Comparison of ENCODE assay signal across 1 cellular context in the genomic region with DNA sequence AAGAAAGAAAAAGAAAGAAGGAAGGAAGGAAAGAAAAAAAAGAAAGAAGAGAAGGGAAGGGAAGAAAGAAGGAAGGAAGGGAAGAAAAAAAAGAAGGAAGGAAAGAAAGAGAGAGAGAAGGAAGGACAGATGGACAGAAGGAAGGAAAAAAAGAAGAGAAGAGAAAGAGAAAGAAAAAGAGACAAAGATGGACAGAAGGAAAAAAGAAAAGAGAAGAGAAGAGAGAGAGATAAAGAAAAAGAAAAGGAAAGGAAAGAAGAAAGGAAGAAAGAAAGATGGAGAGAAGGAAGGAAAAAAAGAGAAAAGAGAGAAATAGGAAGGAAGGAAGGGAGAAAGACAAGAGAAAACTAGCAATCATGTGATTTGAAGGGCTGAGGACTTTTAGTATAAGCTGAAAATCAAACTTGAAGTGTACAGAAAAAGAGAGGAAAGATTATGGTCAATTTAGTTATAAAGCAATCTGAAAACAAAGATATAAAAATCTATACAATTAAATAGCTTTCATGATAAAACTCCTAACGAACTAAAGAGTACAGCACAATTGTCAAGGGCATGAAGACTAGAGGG.
A peak's percentile ranks its signal among the peaks of the same experiment; 100 is the strongest.
TF ChIP-seq lines count a peak whose summit lies in the region.

No MANE protein-coding gene starts in this region.

TF ChIP-seq in K562, 482 proteins besides CTCF, POLR2A, EP300 and RAD21:
- TF ChIP-seq, protein P1, sequence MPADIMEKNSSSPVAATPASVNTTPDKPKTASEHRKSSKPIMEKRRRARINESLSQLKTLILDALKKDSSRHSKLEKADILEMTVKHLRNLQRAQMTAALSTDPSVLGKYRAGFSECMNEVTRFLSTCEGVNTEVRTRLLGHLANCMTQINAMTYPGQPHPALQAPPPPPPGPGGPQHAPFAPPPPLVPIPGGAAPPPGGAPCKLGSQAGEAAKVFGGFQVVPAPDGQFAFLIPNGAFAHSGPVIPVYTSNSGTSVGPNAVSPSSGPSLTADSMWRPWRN (IDR thresholded peaks at IDR 0.05; ENCODE audit: low read depth), result no peak
- TF ChIP-seq, protein P2, sequence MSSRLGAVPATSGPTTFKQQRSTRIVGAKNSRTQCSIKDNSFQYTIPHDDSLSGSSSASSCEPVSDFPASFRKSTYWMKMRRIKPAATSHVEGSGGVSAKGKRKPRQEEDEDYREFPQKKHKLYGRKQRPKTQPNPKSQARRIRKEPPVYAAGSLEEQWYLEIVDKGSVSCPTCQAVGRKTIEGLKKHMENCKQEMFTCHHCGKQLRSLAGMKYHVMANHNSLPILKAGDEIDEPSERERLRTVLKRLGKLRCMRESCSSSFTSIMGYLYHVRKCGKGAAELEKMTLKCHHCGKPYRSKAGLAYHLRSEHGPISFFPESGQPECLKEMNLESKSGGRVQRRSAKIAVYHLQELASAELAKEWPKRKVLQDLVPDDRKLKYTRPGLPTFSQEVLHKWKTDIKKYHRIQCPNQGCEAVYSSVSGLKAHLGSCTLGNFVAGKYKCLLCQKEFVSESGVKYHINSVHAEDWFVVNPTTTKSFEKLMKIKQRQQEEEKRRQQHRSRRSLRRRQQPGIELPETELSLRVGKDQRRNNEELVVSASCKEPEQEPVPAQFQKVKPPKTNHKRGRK (tag; IDR thresholded peaks at IDR 0.05), result peak; percentile 98
- 0 out of 2 replicates have a peak, but pooled peaks have one; percentile 65 for TF ChIP-seq HLTF (IDR thresholded peaks at IDR 0.05)
- no peak for TF ChIP-seq KDM5B (IDR thresholded peaks at IDR 0.05; ENCODE audit: insufficient replicate concordance, low read depth, low read length)
- 0 out of 4 replicates have a peak, but pooled peaks of 1 of the 2 experiments have one; percentile 39 for TF ChIP-seq ARNT (IDR thresholded peaks at IDR 0.05)
- TF ChIP-seq RAD51 (IDR thresholded peaks at IDR 0.05; ENCODE audit: borderline replicate concordance, low read depth), result no peak
- no peak for TF ChIP-seq ZNF444 (CRISPR knock-in tag; IDR thresholded peaks at IDR 0.05)
- TF ChIP-seq BMI1 (IDR thresholded peaks at IDR 0.05; ENCODE audit: low read length), result no peak
- no peak for TF ChIP-seq ZEB2 (IDR thresholded peaks at IDR 0.05)
- peak; percentile 36; the same call in 1 of the 2 replicates for TF ChIP-seq MTA2 (IDR thresholded peaks at IDR 0.05; ENCODE audit: low read depth)
- TF ChIP-seq BRF1 (IDR thresholded peaks at IDR 0.05; ENCODE audit: borderline replicate concordance, extremely low read depth, insufficient read length), result no peak
- TF ChIP-seq ZNF274 (IDR thresholded peaks at IDR 0.05; ENCODE audit: borderline replicate concordance, low read depth, low read length), result no peak
- TF ChIP-seq, protein P3, sequence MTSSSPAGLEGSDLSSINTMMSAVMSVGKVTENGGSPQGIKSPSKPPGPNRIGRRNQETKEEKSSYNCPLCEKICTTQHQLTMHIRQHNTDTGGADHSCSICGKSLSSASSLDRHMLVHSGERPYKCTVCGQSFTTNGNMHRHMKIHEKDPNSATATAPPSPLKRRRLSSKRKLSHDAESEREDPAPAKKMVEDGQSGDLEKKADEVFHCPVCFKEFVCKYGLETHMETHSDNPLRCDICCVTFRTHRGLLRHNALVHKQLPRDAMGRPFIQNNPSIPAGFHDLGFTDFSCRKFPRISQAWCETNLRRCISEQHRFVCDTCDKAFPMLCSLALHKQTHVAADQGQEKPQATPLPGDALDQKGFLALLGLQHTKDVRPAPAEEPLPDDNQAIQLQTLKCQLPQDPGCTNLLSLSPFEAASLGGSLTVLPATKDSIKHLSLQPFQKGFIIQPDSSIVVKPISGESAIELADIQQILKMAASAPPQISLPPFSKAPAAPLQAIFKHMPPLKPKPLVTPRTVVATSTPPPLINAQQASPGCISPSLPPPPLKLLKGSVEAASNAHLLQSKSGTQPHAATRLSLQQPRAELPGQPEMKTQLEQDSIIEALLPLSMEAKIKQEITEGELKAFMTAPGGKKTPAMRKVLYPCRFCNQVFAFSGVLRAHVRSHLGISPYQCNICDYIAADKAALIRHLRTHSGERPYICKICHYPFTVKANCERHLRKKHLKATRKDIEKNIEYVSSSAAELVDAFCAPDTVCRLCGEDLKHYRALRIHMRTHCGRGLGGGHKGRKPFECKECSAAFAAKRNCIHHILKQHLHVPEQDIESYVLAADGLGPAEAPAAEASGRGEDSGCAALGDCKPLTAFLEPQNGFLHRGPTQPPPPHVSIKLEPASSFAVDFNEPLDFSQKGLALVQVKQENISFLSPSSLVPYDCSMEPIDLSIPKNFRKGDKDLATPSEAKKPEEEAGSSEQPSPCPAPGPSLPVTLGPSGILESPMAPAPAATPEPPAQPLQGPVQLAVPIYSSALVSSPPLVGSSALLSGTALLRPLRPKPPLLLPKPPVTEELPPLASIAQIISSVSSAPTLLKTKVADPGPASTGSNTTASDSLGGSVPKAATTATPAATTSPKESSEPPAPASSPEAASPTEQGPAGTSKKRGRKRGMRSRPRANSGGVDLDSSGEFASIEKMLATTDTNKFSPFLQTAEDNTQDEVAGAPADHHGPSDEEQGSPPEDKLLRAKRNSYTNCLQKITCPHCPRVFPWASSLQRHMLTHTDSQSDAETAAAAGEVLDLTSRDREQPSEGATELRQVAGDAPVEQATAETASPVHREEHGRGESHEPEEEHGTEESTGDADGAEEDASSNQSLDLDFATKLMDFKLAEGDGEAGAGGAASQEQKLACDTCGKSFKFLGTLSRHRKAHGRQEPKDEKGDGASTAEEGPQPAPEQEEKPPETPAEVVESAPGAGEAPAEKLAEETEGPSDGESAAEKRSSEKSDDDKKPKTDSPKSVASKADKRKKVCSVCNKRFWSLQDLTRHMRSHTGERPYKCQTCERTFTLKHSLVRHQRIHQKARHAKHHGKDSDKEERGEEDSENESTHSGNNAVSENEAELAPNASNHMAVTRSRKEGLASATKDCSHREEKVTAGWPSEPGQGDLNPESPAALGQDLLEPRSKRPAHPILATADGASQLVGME (CRISPR knock-in tag; IDR thresholded peaks at IDR 0.05), result no peak
- TF ChIP-seq CBX3 (IDR thresholded peaks at IDR 0.05; ENCODE audit: borderline replicate concordance in 1 of 2, low read length in 2 of 2), result no peak
- 0 out of 2 replicates have a peak, but pooled peaks have one; percentile 66 for TF ChIP-seq MTA1 (IDR thresholded peaks at IDR 0.05; ENCODE audit: borderline replicate concordance)
- TF ChIP-seq, protein P4, sequence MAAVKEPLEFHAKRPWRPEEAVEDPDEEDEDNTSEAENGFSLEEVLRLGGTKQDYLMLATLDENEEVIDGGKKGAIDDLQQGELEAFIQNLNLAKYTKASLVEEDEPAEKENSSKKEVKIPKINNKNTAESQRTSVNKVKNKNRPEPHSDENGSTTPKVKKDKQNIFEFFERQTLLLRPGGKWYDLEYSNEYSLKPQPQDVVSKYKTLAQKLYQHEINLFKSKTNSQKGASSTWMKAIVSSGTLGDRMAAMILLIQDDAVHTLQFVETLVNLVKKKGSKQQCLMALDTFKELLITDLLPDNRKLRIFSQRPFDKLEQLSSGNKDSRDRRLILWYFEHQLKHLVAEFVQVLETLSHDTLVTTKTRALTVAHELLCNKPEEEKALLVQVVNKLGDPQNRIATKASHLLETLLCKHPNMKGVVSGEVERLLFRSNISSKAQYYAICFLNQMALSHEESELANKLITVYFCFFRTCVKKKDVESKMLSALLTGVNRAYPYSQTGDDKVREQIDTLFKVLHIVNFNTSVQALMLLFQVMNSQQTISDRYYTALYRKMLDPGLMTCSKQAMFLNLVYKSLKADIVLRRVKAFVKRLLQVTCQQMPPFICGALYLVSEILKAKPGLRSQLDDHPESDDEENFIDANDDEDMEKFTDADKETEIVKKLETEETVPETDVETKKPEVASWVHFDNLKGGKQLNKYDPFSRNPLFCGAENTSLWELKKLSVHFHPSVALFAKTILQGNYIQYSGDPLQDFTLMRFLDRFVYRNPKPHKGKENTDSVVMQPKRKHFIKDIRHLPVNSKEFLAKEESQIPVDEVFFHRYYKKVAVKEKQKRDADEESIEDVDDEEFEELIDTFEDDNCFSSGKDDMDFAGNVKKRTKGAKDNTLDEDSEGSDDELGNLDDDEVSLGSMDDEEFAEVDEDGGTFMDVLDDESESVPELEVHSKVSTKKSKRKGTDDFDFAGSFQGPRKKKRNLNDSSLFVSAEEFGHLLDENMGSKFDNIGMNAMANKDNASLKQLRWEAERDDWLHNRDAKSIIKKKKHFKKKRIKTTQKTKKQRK (IDR thresholded peaks at IDR 0.05; ENCODE audit: borderline replicate concordance, low read depth, low read length), result no peak
- TF ChIP-seq RCOR1 (IDR thresholded peaks at IDR 0.05; ENCODE audit: borderline replicate concordance in 1 of 2, low read depth in 2 of 2, low read length in 2 of 2), result no peak
- TF ChIP-seq, protein P5, sequence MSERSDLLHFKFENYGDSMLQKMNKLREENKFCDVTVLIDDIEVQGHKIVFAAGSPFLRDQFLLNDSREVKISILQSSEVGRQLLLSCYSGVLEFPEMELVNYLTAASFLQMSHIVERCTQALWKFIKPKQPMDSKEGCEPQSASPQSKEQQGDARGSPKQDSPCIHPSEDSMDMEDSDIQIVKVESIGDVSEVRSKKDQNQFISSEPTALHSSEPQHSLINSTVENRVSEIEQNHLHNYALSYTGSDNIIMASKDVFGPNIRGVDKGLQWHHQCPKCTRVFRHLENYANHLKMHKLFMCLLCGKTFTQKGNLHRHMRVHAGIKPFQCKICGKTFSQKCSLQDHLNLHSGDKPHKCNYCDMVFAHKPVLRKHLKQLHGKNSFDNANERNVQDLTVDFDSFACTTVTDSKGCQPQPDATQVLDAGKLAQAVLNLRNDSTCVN (CRISPR knock-in tag; IDR thresholded peaks at IDR 0.05), result 0 out of 2 replicates have a peak, but pooled peaks have one; percentile 23
- peak; percentile 36; the same call in 1 of the 2 replicates for TF ChIP-seq PHB2 (IDR thresholded peaks at IDR 0.05; ENCODE audit: low read depth)
- 0 out of 2 replicates have a peak, but pooled peaks have one; percentile 43 for TF ChIP-seq LARP7 (IDR thresholded peaks at IDR 0.05)
- TF ChIP-seq, protein P6, sequence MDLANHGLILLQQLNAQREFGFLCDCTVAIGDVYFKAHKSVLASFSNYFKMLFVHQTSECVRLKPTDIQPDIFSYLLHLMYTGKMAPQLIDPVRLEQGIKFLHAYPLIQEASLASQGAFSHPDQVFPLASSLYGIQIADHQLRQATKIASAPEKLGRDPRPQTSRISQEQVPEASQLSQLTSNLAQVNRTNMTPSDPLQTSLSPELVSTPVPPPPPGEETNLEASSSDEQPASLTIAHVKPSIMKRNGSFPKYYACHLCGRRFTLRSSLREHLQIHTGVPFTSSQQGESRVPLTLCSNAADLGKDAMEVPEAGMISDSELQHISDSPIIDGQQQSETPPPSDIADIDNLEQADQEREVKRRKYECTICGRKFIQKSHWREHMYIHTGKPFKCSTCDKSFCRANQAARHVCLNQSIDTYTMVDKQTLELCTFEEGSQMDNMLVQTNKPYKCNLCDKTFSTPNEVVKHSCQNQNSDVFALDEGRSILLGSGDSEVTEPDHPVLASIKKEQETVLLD (IDR thresholded peaks at IDR 0.05), result peak; percentile 74; the same call in 1 of the 2 replicates
- TF ChIP-seq NCOA4 (IDR thresholded peaks at IDR 0.05; ENCODE audit: partially characterized antibody), result peak; percentile 11
- TF ChIP-seq ZNF57 (CRISPR knock-in tag; IDR thresholded peaks at IDR 0.05), result no peak
- no peak for TF ChIP-seq PPARD (CRISPR knock-in tag; IDR thresholded peaks at IDR 0.05)
- TF ChIP-seq, protein P7, sequence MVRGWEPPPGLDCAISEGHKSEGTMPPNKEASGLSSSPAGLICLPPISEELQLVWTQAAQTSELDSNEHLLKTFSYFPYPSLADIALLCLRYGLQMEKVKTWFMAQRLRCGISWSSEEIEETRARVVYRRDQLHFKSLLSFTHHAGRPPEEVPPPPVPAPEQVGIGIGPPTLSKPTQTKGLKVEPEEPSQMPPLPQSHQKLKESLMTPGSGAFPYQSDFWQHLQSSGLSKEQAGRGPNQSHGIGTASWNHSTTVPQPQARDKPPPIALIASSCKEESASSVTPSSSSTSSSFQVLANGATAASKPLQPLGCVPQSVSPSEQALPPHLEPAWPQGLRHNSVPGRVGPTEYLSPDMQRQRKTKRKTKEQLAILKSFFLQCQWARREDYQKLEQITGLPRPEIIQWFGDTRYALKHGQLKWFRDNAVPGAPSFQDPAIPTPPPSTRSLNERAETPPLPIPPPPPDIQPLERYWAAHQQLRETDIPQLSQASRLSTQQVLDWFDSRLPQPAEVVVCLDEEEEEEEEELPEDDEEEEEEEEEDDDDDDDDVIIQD (CRISPR knock-in tag; IDR thresholded peaks at IDR 0.05), result no peak
